ENCODE assay signal across 18 cellular contexts in genomic region chr17:6392609-6393367, GRCh38. TPM values are rescaled to one million over a fixed set of nuclear protein-coding genes. Genes with fewer than 3 reads are reported as not detected.
DNase-seq lines count a peak whose midpoint lies in the region; ATAC-seq and TF ChIP-seq lines count a peak whose summit lies in the region.
"Had no signal": no experiment of that assay in that cellular context is flagged by ENCODE, and none has a peak within 500 bp of the region (broad histone marks: within the 10 kb centered on the region; RNA-seq: fewer than 3 reads in every experiment).

No MANE protein-coding gene starts in this region.

- H3K27me3 ChIP-seq in liver (ENCODE audit: control insufficient read depth in 4 of 4, insufficient read depth in 4 of 4, low read length in 3 of 4) = peaks cover 0 to 10% (median 2%) of the 10 kb centered on the region in 4 donors
- H3K27me3 ChIP-seq: body of pancreas had no signal

- no TSS peak for BruUV-seq in Calu3 (replicated peaks; lab: Mats Ljungman, UMichigan)

- no peak overlapping the region for H3K9ac ChIP-seq in liver (ENCODE audit: low read depth in 1 of 2, low read length in 2 of 2)

- H3K27ac ChIP-seq in liver (ENCODE audit: low read depth in 1 of 2, low read length in 2 of 2) = no peak overlapping the region
- H3K27ac ChIP-seq: body of pancreas, foreskin keratinocyte, suprapubic skin had no signal

- H3K27ac Mint-ChIP-seq in Calu3 (ENCODE audit: unreplicated experiment) = no peak overlapping the region

- H3K4me3 Mint-ChIP-seq in Calu3 (ENCODE audit: low read depth, unreplicated experiment) = no peak overlapping the region

- no peak for TF ChIP-seq RAD21 in liver (IDR thresholded peaks at IDR 0.05)

- no peak overlapping the region for H3K4me3 ChIP-seq in liver (ENCODE audit: low read depth in 1 of 3, low read length in 3 of 3)
- H3K4me3 ChIP-seq: body of pancreas, suprapubic skin had no signal

- ATAC-seq in GM18868 (IDR thresholded peaks at IDR 0.05; ENCODE audit: unreplicated experiment) = no peak
- ATAC-seq: foreskin keratinocyte, left ventricle myocardium superior had no signal

- peaks cover 0 to 8% (median 3%) of the 10 kb centered on the region in 4 donors for H3K4me1 ChIP-seq in liver (ENCODE audit: control insufficient read depth in 4 of 4, insufficient read depth in 4 of 4, low read length in 3 of 4)
- H3K4me1 ChIP-seq: foreskin keratinocyte, suprapubic skin had no signal

- peaks cover 14% of the 10 kb centered on the region for H3K4me1 Mint-ChIP-seq in Calu3 (ENCODE audit: low read depth, unreplicated experiment)

- DNase-seq in Calu3 (peak; percentile 55), M059J (ENCODE audit: low read depth) (peak; percentile 18), NCI-H345 treated with DMSO at 0.1 percent for 48 hours (lab: John Stamatoyannopoulos, UW; ENCODE audit: unreplicated experiment) (peak; percentile 47), NCI-H2171 treated with DMSO at 0.1 percent for 48 hours (lab: John Stamatoyannopoulos, UW) (no peak), epidermal melanocyte (ENCODE audit: insufficient read length, low spot score) (no peak), DMS 273 (lab: John Stamatoyannopoulos, UW; ENCODE audit: unreplicated experiment) (no peak)
- DNase-seq: activated CD4-positive, alpha-beta T cell treated with anti-CD3 and anti-CD28 coated beads, Interleukin-2, amount 50 U/mL, for 1 hour; activated naive CD4-positive, alpha-beta T cell treated with anti-CD3 and anti-CD28 coated beads, Interleukin-2, amount 50 U/mL, for 16 hours; activated T-cell treated with anti-CD3 and anti-CD28 coated beads, Interleukin-2, amount 50 U/mL, for 1 hour; cortex of kidney; foreskin keratinocyte; left ventricle myocardium superior; stimulated activated CD4-positive, alpha-beta T cell treated with anti-CD3 and anti-CD28 coated beads, Interleukin-4, amount 100 ng/mL, for 24 hours had no signal

- H3K9me3 ChIP-seq in liver (ENCODE audit: control insufficient read depth in 4 of 4, low read length in 3 of 4) = no peaks in the 10 kb centered on the region
- H3K9me3 ChIP-seq: body of pancreas, suprapubic skin had no signal

- peaks cover 5% of the 10 kb centered on the region for H3K36me3 Mint-ChIP-seq in Calu3 (ENCODE audit: insufficient read depth, unreplicated experiment)

- 32% methylated on average over 15 of the region's 15 CpGs for WGBS in liver

- no peaks in the 10 kb centered on the region for H3K36me3 ChIP-seq in liver (ENCODE audit: control insufficient read depth in 4 of 4, insufficient read depth in 3 of 4, low read depth in 1 of 4, low read length in 3 of 4)
- H3K36me3 ChIP-seq: suprapubic skin had no signal

- CTCF ChIA-PET in Calu3 (lab: Charles Lee) = interaction anchor here (0.6 to 1.1 kb wide), 3 partner anchors 31 to 43 kb away, joined by 3 to 6 read pairs (median 4); no protein-coding TSS in a partner anchor

- no peak for TF ChIP-seq CTCF in Calu3 (IDR thresholded peaks at IDR 0.05; ENCODE audit: unreplicated experiment)
- TF ChIP-seq CTCF in liver (IDR thresholded peaks at IDR 0.05; ENCODE audit: low read depth, low read length, missing input control) = no peak

- no peaks in the 10 kb centered on the region for H3K9me3 Mint-ChIP-seq in Calu3 (ENCODE audit: low read depth, unreplicated experiment)

- peaks cover 36% of the 10 kb centered on the region for H3K27me3 Mint-ChIP-seq in Calu3 (ENCODE audit: unreplicated experiment)

- intact Hi-C loops in Calu3 (cut with micrococcal nuclease; ENCODE audit: unreplicated experiment) = no loop called here

TF ChIP-seq in liver, 16 proteins besides CTCF, POLR2A, EP300 and RAD21:
- TF ChIP-seq ZBTB33 (IDR thresholded peaks at IDR 0.05) (no peak), HNF4A (conservative IDR thresholded peaks at IDR 0.05) (peak; percentile 36 to 59), SP1 (IDR thresholded peaks at IDR 0.05) (peak; percentile 37)
TF ChIP-seq in liver: peak in this region for 2.

RNA-seq across cellular contexts. Expression of gene AIPL1, which starts 42.1 kb away (rescaled TPM):
- total RNA-seq in Calu3 (2022) (not detected in 2 replicates), liver (not detected)
- total RNA-seq in M059J (2014; rRNA removed; shearing (Covaris generic)) = 0.05 TPM in 1 of 2 replicates, not detected in the other
- polyA plus RNA-seq in liver = not detected
- total RNA-seq: body of pancreas, foreskin keratinocyte, left ventricle myocardium superior, NCI-H460, suprapubic skin had no signal
- polyA plus RNA-seq: foreskin keratinocyte had no signal

RNA-seq across cellular contexts. Expression of gene PIMREG, which starts 51.5 kb away (rescaled TPM):
- 24.3 and 28.3 TPM in 2 replicates for total RNA-seq in Calu3 (2022)
- 76.1 and 87.3 TPM in 2 replicates for total RNA-seq in M059J (2014; rRNA removed; shearing (Covaris generic))
- 1 to 10 TPM in 1 of 2 donors, not detected in 1; 5.2 TPM for total RNA-seq in liver
- under 1 TPM; 0.10 to 0.75 TPM for polyA plus RNA-seq in liver
- total RNA-seq: body of pancreas, left ventricle myocardium superior had no signal

Comparison
In these comparisons a context has a peak if more than half of its experiments do, and no peak if none do; other contexts are left out.
1. DNase-seq: peak in Calu3 (single experiment), M059J (single experiment) and NCI-H345 treated with DMSO at 0.1 percent for 48 hours (single experiment); none in NCI-H2171 treated with DMSO at 0.1 percent for 48 hours (single experiment), epidermal melanocyte (single experiment) and DMS 273 (single experiment).